ENCODE assay signal across 14 cellular contexts in genomic region chr6:14516947-14517346, GRCh38.
"Had no signal": no experiment of that assay in that cellular context is flagged by ENCODE, and none has a peak within 500 bp of the region (broad histone marks: within the 10 kb centered on the region; RNA-seq: fewer than 3 reads in every experiment).

No MANE protein-coding gene starts in this region.

- H3K4me3 ChIP-seq: right atrium auricular region, upper lobe of left lung had no signal

- H3K36me3 ChIP-seq: ascending aorta, breast epithelium, right atrium auricular region, upper lobe of left lung had no signal

- H3K9me3 ChIP-seq: ascending aorta, breast epithelium, right atrium auricular region, upper lobe of left lung had no signal

- H3K4me1 ChIP-seq: breast epithelium, upper lobe of left lung had no signal

- H3K27ac ChIP-seq: ascending aorta, breast epithelium, right atrium auricular region, upper lobe of left lung had no signal

- DNase-seq: activated CD4-positive, alpha-beta T cell treated with anti-CD3 and anti-CD28 coated beads, Interleukin-2, amount 50 U/mL, for 1 hour; activated naive CD4-positive, alpha-beta T cell; activated T-cell treated with anti-CD3 and anti-CD28 coated beads for 4 hours; effector memory CD8-positive, alpha-beta T cell; erythroblast; kidney glomerular epithelial cell; nucleus accumbens; small intestine; stimulated activated CD4-positive, alpha-beta T cell treated with anti-CD3 and anti-CD28 coated beads, Interleukin-4, amount 100 ng/mL, for 24 hours; stimulated activated naive CD4-positive, alpha-beta T cell; upper lobe of left lung had no signal

- H3K27me3 ChIP-seq: ascending aorta, breast epithelium, right atrium auricular region, upper lobe of left lung had no signal
